1 cellular context compared by ENCODE assay signal in the genomic region with DNA sequence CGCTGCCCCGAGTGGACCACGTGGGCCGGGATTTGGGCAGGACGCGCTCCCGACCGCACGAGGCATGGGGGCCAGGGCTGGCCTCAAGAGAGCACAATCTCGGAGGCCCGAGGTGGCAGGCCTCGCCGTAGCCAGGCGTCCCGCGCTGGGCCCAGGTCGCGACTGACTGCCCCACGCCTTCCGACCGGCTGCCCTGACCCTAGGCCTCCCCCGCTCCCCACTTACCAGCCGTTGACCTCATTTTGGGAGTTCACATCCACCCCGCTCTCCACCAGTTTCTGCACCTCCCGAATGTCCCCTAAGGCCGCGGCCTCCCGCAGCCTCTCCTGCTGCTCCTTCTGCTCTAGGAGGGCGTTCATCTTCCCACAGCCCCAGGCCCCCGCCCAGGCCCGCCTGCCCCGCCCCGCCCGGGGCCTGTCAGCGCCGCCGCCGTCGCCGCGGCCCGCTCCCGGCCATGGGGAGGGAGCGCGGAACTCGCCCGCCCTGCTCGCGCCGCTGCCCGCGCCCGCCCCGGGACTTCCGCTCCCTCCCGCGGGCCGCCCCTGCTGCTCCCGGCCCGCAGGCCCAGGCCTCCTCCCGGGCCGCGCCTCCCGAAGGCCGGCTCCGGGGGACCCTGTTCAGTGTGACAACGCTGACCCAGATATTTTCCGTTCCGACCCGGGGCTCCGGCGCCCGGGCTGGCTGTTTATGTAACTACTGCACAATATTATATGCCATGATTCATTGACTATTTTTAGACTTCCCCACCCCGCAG.
TF ChIP-seq lines count a peak whose summit lies in the region.

A gene with protein sequence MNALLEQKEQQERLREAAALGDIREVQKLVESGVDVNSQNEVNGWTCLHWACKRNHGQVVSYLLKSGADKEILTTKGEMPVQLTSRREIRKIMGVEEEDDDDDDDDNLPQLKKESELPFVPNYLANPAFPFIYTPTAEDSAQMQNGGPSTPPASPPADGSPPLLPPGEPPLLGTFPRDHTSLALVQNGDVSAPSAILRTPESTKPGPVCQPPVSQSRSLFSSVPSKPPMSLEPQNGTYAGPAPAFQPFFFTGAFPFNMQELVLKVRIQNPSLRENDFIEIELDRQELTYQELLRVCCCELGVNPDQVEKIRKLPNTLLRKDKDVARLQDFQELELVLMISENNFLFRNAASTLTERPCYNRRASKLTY (minus strand): TSS at position 619 of the 754 bp plus-strand sequence. CDS start 260 bp downstream, at position 359.

TF ChIP-seq in HCT116, 20 proteins besides CTCF, POLR2A, EP300 and RAD21 (continued from another document):
- TF ChIP-seq CBX3 (IDR thresholded peaks at IDR 0.05; ENCODE audit: low read depth) = peak; percentile 91; the same call in 1 of the 2 replicates
- peak; percentile 68 for TF ChIP-seq TCF7L2 (IDR thresholded peaks at IDR 0.05; ENCODE audit: borderline replicate concordance, extremely low read depth, insufficient read depth, insufficient read length)
- TF ChIP-seq, protein P1, sequence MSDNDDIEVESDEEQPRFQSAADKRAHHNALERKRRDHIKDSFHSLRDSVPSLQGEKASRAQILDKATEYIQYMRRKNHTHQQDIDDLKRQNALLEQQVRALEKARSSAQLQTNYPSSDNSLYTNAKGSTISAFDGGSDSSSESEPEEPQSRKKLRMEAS (IDR thresholded peaks at IDR 0.05) = peak; percentile 95
- 0 out of 2 replicates have a peak, but pooled peaks have one; percentile 35 for TF ChIP-seq EGR1 (IDR thresholded peaks at IDR 0.05; ENCODE audit: low read depth)
- TF ChIP-seq JUND (IDR thresholded peaks at IDR 0.05) = peak; percentile 77
- TF ChIP-seq, protein P2, sequence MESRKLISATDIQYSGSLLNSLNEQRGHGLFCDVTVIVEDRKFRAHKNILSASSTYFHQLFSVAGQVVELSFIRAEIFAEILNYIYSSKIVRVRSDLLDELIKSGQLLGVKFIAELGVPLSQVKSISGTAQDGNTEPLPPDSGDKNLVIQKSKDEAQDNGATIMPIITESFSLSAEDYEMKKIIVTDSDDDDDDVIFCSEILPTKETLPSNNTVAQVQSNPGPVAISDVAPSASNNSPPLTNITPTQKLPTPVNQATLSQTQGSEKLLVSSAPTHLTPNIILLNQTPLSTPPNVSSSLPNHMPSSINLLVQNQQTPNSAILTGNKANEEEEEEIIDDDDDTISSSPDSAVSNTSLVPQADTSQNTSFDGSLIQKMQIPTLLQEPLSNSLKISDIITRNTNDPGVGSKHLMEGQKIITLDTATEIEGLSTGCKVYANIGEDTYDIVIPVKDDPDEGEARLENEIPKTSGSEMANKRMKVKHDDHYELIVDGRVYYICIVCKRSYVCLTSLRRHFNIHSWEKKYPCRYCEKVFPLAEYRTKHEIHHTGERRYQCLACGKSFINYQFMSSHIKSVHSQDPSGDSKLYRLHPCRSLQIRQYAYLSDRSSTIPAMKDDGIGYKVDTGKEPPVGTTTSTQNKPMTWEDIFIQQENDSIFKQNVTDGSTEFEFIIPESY (IDR thresholded peaks at IDR 0.05; ENCODE audit: extremely low read depth, insufficient replicate concordance, low read length) = no peak
- peak; percentile 76 for TF ChIP-seq CEBPB (IDR thresholded peaks at IDR 0.05; ENCODE audit: low read depth)
- no peak; the same call in 1 of the 2 replicates for TF ChIP-seq ELF1 (IDR thresholded peaks at IDR 0.05; ENCODE audit: borderline replicate concordance, low read depth)
- TF ChIP-seq SIN3A (IDR thresholded peaks at IDR 0.05; ENCODE audit: low read depth) = peak; percentile 90
- peak; percentile 70 for TF ChIP-seq FOSL1 (IDR thresholded peaks at IDR 0.05; ENCODE audit: low read depth)
- no peak for TF ChIP-seq EZH2phosphoT487 (IDR thresholded peaks at IDR 0.05; ENCODE audit: borderline replicate concordance)
- peak; percentile 85 for TF ChIP-seq POLR2AphosphoS5 (IDR thresholded peaks at IDR 0.05; ENCODE audit: low read depth, low read length)
- peak; percentile 100 for TF ChIP-seq ZFX (IDR thresholded peaks at IDR 0.05)
- no peak for TF ChIP-seq EZH2 (IDR thresholded peaks at IDR 0.05)
- TF ChIP-seq ZNF274 (IDR thresholded peaks at IDR 0.05; ENCODE audit: low read depth, low read length) = no peak
- TF ChIP-seq YY1 (IDR thresholded peaks at IDR 0.05; ENCODE audit: extremely low read depth, insufficient replicate concordance, low read depth, low read length) = peak; percentile 87
